Comparison of ENCODE assay signal across 1 cellular context in the genomic region with DNA sequence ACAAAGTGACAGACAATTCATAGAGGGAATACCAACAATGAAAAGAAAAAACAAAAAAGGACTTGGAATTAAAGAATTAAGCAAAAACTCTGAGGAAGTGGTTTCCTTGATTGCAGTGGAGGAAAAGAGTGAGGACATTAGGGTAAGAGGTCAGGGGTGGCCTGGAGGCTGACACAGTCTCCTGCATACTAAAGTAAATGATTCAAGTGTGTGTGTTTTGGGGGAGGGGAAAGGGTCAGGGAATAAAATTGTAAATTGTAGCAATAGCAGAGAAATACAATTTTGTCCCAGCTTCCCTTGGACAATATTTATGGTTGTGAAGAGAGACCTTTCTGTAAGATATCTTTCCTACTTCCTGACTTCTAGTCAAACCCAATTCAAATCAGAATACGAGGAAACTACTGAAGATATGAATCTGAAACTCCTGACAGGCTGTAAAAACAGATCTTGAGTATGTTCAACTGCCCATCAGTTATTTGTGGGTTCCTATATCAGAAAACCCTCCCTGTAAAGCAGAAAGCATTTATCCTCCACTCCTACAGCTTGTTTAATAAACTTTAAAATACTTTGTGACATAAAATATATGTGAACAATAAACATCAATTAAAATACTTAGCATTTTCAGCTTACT.
TF ChIP-seq lines count a peak whose summit lies in the region.

No MANE protein-coding gene starts in this region.

TF ChIP-seq in K562, 482 proteins besides CTCF, POLR2A, EP300 and RAD21 (continued from another document):
- no peak for TF ChIP-seq GTF3C2 (IDR thresholded peaks at IDR 0.05; ENCODE audit: borderline replicate concordance, extremely low read depth, insufficient read length)
- TF ChIP-seq MAFK (IDR thresholded peaks at IDR 0.05; ENCODE audit: low read length) = no peak
- TF ChIP-seq, protein P1, sequence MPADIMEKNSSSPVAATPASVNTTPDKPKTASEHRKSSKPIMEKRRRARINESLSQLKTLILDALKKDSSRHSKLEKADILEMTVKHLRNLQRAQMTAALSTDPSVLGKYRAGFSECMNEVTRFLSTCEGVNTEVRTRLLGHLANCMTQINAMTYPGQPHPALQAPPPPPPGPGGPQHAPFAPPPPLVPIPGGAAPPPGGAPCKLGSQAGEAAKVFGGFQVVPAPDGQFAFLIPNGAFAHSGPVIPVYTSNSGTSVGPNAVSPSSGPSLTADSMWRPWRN (IDR thresholded peaks at IDR 0.05; ENCODE audit: low read depth) = no peak
- TF ChIP-seq POLR2H (tag; IDR thresholded peaks at IDR 0.05; ENCODE audit: low read depth) = no peak
